ENCODE assay signal across 8 cellular contexts in the genomic region with DNA sequence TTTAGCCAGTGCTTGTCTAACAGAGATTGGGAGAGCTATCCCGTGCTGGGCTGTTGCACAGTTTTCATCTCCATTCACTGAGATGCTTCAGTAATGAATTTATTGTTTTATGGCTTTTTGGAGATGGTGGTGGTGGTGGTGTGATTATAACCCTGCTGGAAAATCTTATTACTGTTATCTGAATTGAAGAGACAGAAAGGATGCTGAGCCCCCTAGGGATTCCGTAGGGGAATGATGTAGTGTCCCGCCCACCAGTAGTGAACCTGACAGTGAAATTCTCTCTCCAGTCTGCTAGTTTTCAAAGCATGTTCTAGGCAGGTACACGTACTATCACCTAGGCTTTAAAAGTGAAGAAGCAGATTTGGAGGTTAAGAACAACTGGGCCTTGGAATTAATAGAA. TPM values are rescaled to one million over a fixed set of nuclear protein-coding genes. Genes with fewer than 3 reads are reported as not detected.
A peak's percentile ranks its signal among the peaks of the same experiment; 100 is the strongest.
DNase-seq lines count a peak whose midpoint lies in the region; ATAC-seq, FAIRE-seq and TF ChIP-seq lines count a peak whose summit lies in the region.

No MANE protein-coding gene starts in this region.

- TF ChIP-seq CTCF in A549 (IDR thresholded peaks at IDR 0.05) (peak; percentile 6; the same call in 1 of the 3 replicates), GM23338 (conservative IDR thresholded peaks at IDR 0.05; ENCODE audit: low read depth in 2 of 2) (0 out of 4 replicates have a peak, but pooled peaks have one; percentile 5 to 13), right lobe of liver (IDR thresholded peaks at IDR 0.05) (no peak)

- no peak for TF ChIP-seq EP300 in A549 (IDR thresholded peaks at IDR 0.05)

- peaks cover 4% of the 10 kb centered on the region for H3F3A ChIP-seq in GM23338 (replicated peaks; ENCODE audit: low read depth)

- ATAC-seq in A549 (peak in 1 of 2 experiments; percentile 21; a peak in 2 of 6 replicates), GM23338 (no peak), right lobe of liver (no peak), GM18868 (IDR thresholded peaks at IDR 0.05; ENCODE audit: unreplicated experiment) (no peak), left lobe of liver (no peak)

- no peaks in the 10 kb centered on the region for H3K9me3 ChIP-seq in A549
- no peaks in the 10 kb centered on the region for H3K9me3 ChIP-seq in adipocyte (ENCODE audit: control insufficient read depth, low read length)
- H3K9me3 ChIP-seq in right lobe of liver: no peaks in the 10 kb centered on the region

- H3K27me3 Mint-ChIP-seq in GM23338 (ENCODE audit: insufficient read depth, low read depth, poor library complexity): peaks cover 4% of the 10 kb centered on the region

- H3K27me3 ChIP-seq in GM23338 (ENCODE audit: insufficient read depth) (no peaks in the 10 kb centered on the region), adipocyte (replicated peaks; ENCODE audit: control insufficient read depth, insufficient read depth, low read length) (no peaks in the 10 kb centered on the region), right lobe of liver (no peaks in the 10 kb centered on the region)

- H3K9me2 ChIP-seq in GM23338 (ENCODE audit: insufficient read depth): no peaks in the 10 kb centered on the region

- peaks cover 24% of the 10 kb centered on the region for H3K36me3 Mint-ChIP-seq in GM23338 (ENCODE audit: low read depth)

- peaks cover 45% of the 10 kb centered on the region for H4K20me1 ChIP-seq in GM23338 (replicated peaks; ENCODE audit: insufficient read depth)

- POLR2A ChIA-PET in A549 (lab: Yijun Ruan, JAX): interaction anchor here (2.6 to 3.9 kb wide), 2 partner anchors 29 to 71 kb away, joined by 10 to 67 read pairs; no protein-coding TSS in a partner anchor

- H3K4me2 ChIP-seq in A549: peak overlapping the region; percentile 82
- H3K4me2 ChIP-seq in GM23338: peak overlapping the region; percentile 88

- DNase-seq in A549 (ENCODE audit: low read depth in 1 of 2, low spot score in 1 of 2) (peak; percentile 34 to 82), GM23338 (ENCODE audit: low spot score) (peak; percentile 38), adipocyte (ENCODE audit: low read depth) (peak; percentile 57), right lobe of liver (no peak), GM12891 (ENCODE audit: insufficient read length, low spot score) (no peak), pons (ENCODE audit: low spot score) (no peak), left lobe of liver (ENCODE audit: low spot score) (no peak)

- no peak for FAIRE-seq in A549 (lab: Jason Lieb, UNC)
- no peak for FAIRE-seq in GM12891 (lab: Jason Lieb, UNC)

- intact Hi-C loops in right lobe of liver (cut with DNase I): no loop called here

- H3K79me2 ChIP-seq in GM23338 (replicated peaks; ENCODE audit: insufficient read depth): peaks cover 62% of the 10 kb centered on the region

- no peak for TF ChIP-seq POLR2A in A549 (IDR thresholded peaks at IDR 0.05; ENCODE audit: low read length)
- no peak for TF ChIP-seq POLR2A in right lobe of liver (IDR thresholded peaks at IDR 0.05)
- TF ChIP-seq POLR2A in GM12891 (IDR thresholded peaks at IDR 0.05; ENCODE audit: low read depth, low read length): no peak

- H3K4me1 Mint-ChIP-seq in GM23338: peaks cover 41% of the 10 kb centered on the region

- H3K4me1 ChIP-seq in A549 (peaks cover 48% of the 10 kb centered on the region), GM23338 (ENCODE audit: insufficient read depth) (peaks cover 53% of the 10 kb centered on the region), adipocyte (ENCODE audit: control insufficient read depth, insufficient read depth, low read length) (peaks cover 21% of the 10 kb centered on the region), right lobe of liver (no peaks in the 10 kb centered on the region)

- H2AFZ ChIP-seq in GM23338: no peak overlapping the region

- H3K36me3 ChIP-seq in GM23338 (ENCODE audit: insufficient read depth) (peaks cover 4% of the 10 kb centered on the region), adipocyte (ENCODE audit: control insufficient read depth, insufficient read depth, low read length, severe bottlenecking) (no peaks in the 10 kb centered on the region), right lobe of liver (no peaks in the 10 kb centered on the region)

- H3K4me3 ChIP-seq in A549: peak overlapping the region; percentile 85
- peak overlapping the region; percentile 91 for H3K4me3 ChIP-seq in GM23338
- H3K4me3 ChIP-seq in adipocyte (ENCODE audit: low read length): peak overlapping the region; percentile 84
- H3K4me3 ChIP-seq in right lobe of liver: peak overlapping the region in 2 of 3 donors; percentile 12 to 84

- H3K27ac Mint-ChIP-seq in GM23338: no peak overlapping the region

- 6% methylated on average over 4 of the region's 4 CpGs for WGBS in A549 (ENCODE audit: missing lambda C conversion rate)
- WGBS in right lobe of liver (ENCODE audit: insufficient coverage, low coverage, low lambda C conversion rate, missing lambda C conversion rate): 49% methylated on average over 4 of the region's 4 CpGs

- H3K9ac ChIP-seq in adipocyte (ENCODE audit: low read length): peak overlapping the region; percentile 91

- peak overlapping the region; percentile 90 for H3K4me3 Mint-ChIP-seq in GM23338

- TF ChIP-seq RAD21 in A549 (conservative IDR thresholded peaks at IDR 0.05 in 1 of 2, IDR thresholded peaks at IDR 0.05 in 1 of 2): peak; percentile 15 to 36; a peak in 2 of 5 replicates

- H3K27ac ChIP-seq in A549: peak overlapping the region; percentile 95 to 98
- 0 out of 2 replicates have a peak overlapping the region, but pooled peaks have one; percentile 93 for H3K27ac ChIP-seq in GM23338 (ENCODE audit: low read depth)
- no peak overlapping the region for H3K27ac ChIP-seq in right lobe of liver

- H3K9me3 Mint-ChIP-seq in GM23338: no peaks in the 10 kb centered on the region; the same call in 2 of the 3 replicates

- CTCF ChIA-PET in A549 (lab: Yijun Ruan, JAX): interaction anchor here (0.9 to 3.5 kb wide), 7 partner anchors 21 to 172 kb away, joined by 3 to 22 read pairs (median 3); no protein-coding TSS in a partner anchor

TF ChIP-seq in A549, 52 proteins besides CTCF, POLR2A, EP300 and RAD21 (continues in another document):
- TF ChIP-seq, protein P1, sequence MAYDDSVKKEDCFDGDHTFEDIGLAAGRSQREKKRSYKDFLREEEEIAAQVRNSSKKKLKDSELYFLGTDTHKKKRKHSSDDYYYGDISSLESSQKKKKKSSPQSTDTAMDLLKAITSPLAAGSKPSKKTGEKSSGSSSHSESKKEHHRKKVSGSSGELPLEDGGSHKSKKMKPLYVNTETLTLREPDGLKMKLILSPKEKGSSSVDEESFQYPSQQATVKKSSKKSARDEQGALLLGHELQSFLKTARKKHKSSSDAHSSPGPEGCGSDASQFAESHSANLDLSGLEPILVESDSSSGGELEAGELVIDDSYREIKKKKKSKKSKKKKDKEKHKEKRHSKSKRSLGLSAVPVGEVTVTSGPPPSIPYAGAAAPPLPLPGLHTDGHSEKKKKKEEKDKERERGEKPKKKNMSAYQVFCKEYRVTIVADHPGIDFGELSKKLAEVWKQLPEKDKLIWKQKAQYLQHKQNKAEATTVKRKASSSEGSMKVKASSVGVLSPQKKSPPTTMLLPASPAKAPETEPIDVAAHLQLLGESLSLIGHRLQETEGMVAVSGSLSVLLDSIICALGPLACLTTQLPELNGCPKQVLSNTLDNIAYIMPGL (CRISPR knock-in tag; IDR thresholded peaks at IDR 0.05; ENCODE audit: borderline replicate concordance): no peak

TF ChIP-seq in GM23338, 12 proteins besides CTCF, POLR2A, EP300 and RAD21 (continues in another document):
- TF ChIP-seq NANOG (IDR thresholded peaks at IDR 0.05; ENCODE audit: borderline replicate concordance) (no peak), ETS1 (IDR thresholded peaks at IDR 0.05) (no peak), EZH2 (IDR thresholded peaks at IDR 0.05; ENCODE audit: low read depth, unreplicated experiment) (no peak)

TF ChIP-seq in GM12891, 5 proteins besides CTCF, POLR2A, EP300 and RAD21:
- no peak for TF ChIP-seq TAF1 (IDR thresholded peaks at IDR 0.05; ENCODE audit: low read depth, low read length)
- TF ChIP-seq PAX5 (IDR thresholded peaks at IDR 0.05; ENCODE audit: insufficient read depth, low read length, severe bottlenecking): no peak
- no peak for TF ChIP-seq POU2F2 (IDR thresholded peaks at IDR 0.05; ENCODE audit: low read depth, low read length)
- TF ChIP-seq POLR2AphosphoS5 (IDR thresholded peaks at IDR 0.05; ENCODE audit: low read depth, low read length): no peak
- no peak for TF ChIP-seq SPI1 (IDR thresholded peaks at IDR 0.05; ENCODE audit: low read depth, low read length)

RNA-seq across cellular contexts. Expression of gene RAI14, which starts 1.9 kb away (rescaled TPM):
- 97.7 and 113 TPM in 2 replicates for polyA plus RNA-seq in A549 (2011; rRNA removed)
- polyA plus RNA-seq in A549 (2012; cell fraction: cytosol; rRNA removed): 65.8 and 66.3 TPM in 2 replicates
- 39.6 and 43.3 TPM in 2 replicates for polyA plus RNA-seq in A549 (2012; cell fraction: nucleus; rRNA removed)
- polyA plus RNA-seq in A549 (2017; fragmentation: RNase III; extraction: RNeasy Plus Mini Kit Qiagen cat#74134 plus additional on column Dnase treatment): 71.9 to 76.7 TPM (median 75.3 TPM) in 3 replicates
- polyA minus RNA-seq in A549 (2011; rRNA and poly(A)+ RNA removed): 168 and 240 TPM in 2 replicates
- 90.3 and 95.8 TPM in 2 replicates for total RNA-seq in GM23338 (2014; rRNA removed; shearing (Covaris generic))
- polyA plus RNA-seq in GM23338 (2016; fragmentation: Nextera tagmentation; extraction: Ambion mirVana): 46.7 and 58.8 TPM in 2 replicates
- total RNA-seq in right lobe of liver: 10 to 100 TPM; 11.9 to 30.8 (median 20.8) TPM
- 1.4 TPM for polyA plus RNA-seq in GM12891 (2012; ENCODE audit: low read depth, missing spikeins)
- 24.9 TPM for total RNA-seq in left lobe of liver

Comparison
In these comparisons a context has a peak if more than half of its experiments do, and no peak if none do; other contexts are left out.
1. DNase-seq: peak in A549 (2 of 2), GM23338 (single experiment) and adipocyte (single experiment); none in right lobe of liver (0 of 3), GM12891 (single experiment), pons (single experiment) and left lobe of liver (single experiment).
2. H3K27ac ChIP-seq: peak in A549 (2 of 2) and GM23338 (single experiment); none in right lobe of liver (0 of 3).
3. CTCF ChIP-seq: peak in A549 (single experiment) and GM23338 (2 of 2); none in right lobe of liver (0 of 4).
4. Peak in every context shown above with its lines, with median percentiles within 50 percentile points of each other: H3K4me3 ChIP-seq.